In genomic region chr1:19375621-19376020, GRCh38 we compare ENCODE assay signal across 21 cellular contexts.
A peak's percentile ranks its signal among the peaks of the same experiment; 100 is the strongest.
DNase-seq lines count a peak whose midpoint lies in the region; ATAC-seq and TF ChIP-seq lines count a peak whose summit lies in the region.
"Had no signal": no experiment of that assay in that cellular context is flagged by ENCODE, and none has a peak within 500 bp of the region (broad histone marks: within the 10 kb centered on the region; RNA-seq: fewer than 3 reads in every experiment).

No MANE protein-coding gene starts in this region.

- H4K20me1 ChIP-seq in GM23248 (ENCODE audit: insufficient read depth) = no peaks in the 10 kb centered on the region

- H3K9me2 ChIP-seq in GM23248 (ENCODE audit: insufficient read depth) = no peaks in the 10 kb centered on the region

- peaks cover 98% of the 10 kb centered on the region for H3K79me2 ChIP-seq in GM23248 (ENCODE audit: insufficient read depth)

- DNase-seq in GM23248 = no peak
- DNase-seq in activated T-helper 1 cell treated with anti-CD3 and anti-CD28 coated beads, Interleukin-12 subunit alpha, Interleukin-12 subunit beta, Interleukin-2, Interleukin-4 antibody, amounts not matched to agents 30 ng/mL and 10 ng/mL and 1 ng/mL, durations not matched to agents 14 hours and 24 hours and 36 hours (ENCODE audit: low spot score) = no peak
- no peak for DNase-seq in left lung
- DNase-seq in ureter (ENCODE audit: low spot score) = no peak
- no peak for DNase-seq in epidermal melanocyte (ENCODE audit: insufficient read length, low spot score)
- DNase-seq: activated CD4-positive, alpha-beta T cell treated with anti-CD3 and anti-CD28 coated beads, Interleukin-2, amount 50 U/mL, for 1 hour; activated effector memory CD4-positive, alpha-beta T cell treated with Interleukin-2 at 50 U/mL for 16 hours; amniotic stem cell; CD8-positive, alpha-beta memory T cell; effector memory CD8-positive, alpha-beta T cell; mammary epithelial cell; NCI-H1436; spleen; stimulated activated CD4-positive, alpha-beta T cell treated with anti-CD3 and anti-CD28 coated beads, Interleukin-2, amount 100 ng/mL, for 48 hours; stimulated activated naive CD4-positive, alpha-beta T cell; thyroid gland had no signal

- TF ChIP-seq CTCF in left lung (IDR thresholded peaks at IDR 0.05) = no peak

- peaks cover 23% of the 10 kb centered on the region for H3F3A ChIP-seq in GM23248 (ENCODE audit: insufficient read depth)

- intact Hi-C loops in activated T-helper 1 cell treated with anti-CD3 and anti-CD28 coated beads, Interleukin-12 subunit alpha, Interleukin-12 subunit beta, Interleukin-2, Interleukin-4 antibody, amounts not matched to agents 30 ng/mL and 10 ng/mL and 1 ng/mL, durations not matched to agents 14 hours and 24 hours and 36 hours (cut with micrococcal nuclease) = no loop called here
- intact Hi-C loops in left lung (cut with DNase I) = no loop called here

- peaks cover 33% of the 10 kb centered on the region for H3K36me3 Mint-ChIP-seq in activated T-helper 1 cell treated with anti-CD3 and anti-CD28 coated beads, Interleukin-12 subunit alpha, Interleukin-12 subunit beta, Interleukin-2, Interleukin-4 antibody, amounts not matched to agents 30 ng/mL and 10 ng/mL and 1 ng/mL, durations not matched to agents 14 hours and 24 hours and 36 hours (ENCODE audit: low read depth)
- H3K36me3 Mint-ChIP-seq in stimulated activated memory B cell treated with anti-CD40 and anti-IgM and Interleukin-4, amounts not matched to agents 10 μg/mL and 1 μg/mL and 100 μg/mL, for 72 hours = peaks cover 51% of the 10 kb centered on the region

- H3K27me3 Mint-ChIP-seq in activated T-helper 1 cell treated with anti-CD3 and anti-CD28 coated beads, Interleukin-12 subunit alpha, Interleukin-12 subunit beta, Interleukin-2, Interleukin-4 antibody, amounts not matched to agents 30 ng/mL and 10 ng/mL and 1 ng/mL, durations not matched to agents 14 hours and 24 hours and 36 hours (ENCODE audit: insufficient read depth) = no peaks in the 10 kb centered on the region
- no peaks in the 10 kb centered on the region for H3K27me3 Mint-ChIP-seq in stimulated activated memory B cell treated with anti-CD40 and anti-IgM and Interleukin-4, amounts not matched to agents 10 μg/mL and 1 μg/mL and 100 μg/mL, for 72 hours
- H3K27me3 Mint-ChIP-seq: CD8-positive, alpha-beta memory T cell; effector memory CD8-positive, alpha-beta T cell had no signal

- in situ Hi-C loops in GM23248 (cut with MboI) = no loop called here

- H3K4me1 Mint-ChIP-seq in activated T-helper 1 cell treated with anti-CD3 and anti-CD28 coated beads, Interleukin-12 subunit alpha, Interleukin-12 subunit beta, Interleukin-2, Interleukin-4 antibody, amounts not matched to agents 30 ng/mL and 10 ng/mL and 1 ng/mL, durations not matched to agents 14 hours and 24 hours and 36 hours (ENCODE audit: low read depth) = peaks cover 8% of the 10 kb centered on the region
- H3K4me1 Mint-ChIP-seq in stimulated activated memory B cell treated with anti-CD40 and anti-IgM and Interleukin-4, amounts not matched to agents 10 μg/mL and 1 μg/mL and 100 μg/mL, for 72 hours = no peaks in the 10 kb centered on the region

- H3K27me3 ChIP-seq in GM23248 (replicated peaks; ENCODE audit: insufficient read depth) (no peaks in the 10 kb centered on the region), left lung (no peaks in the 10 kb centered on the region)
- H3K27me3 ChIP-seq: esophagus muscularis mucosa, spleen, thyroid gland had no signal

- ATAC-seq in left lung = peak; percentile 3
- ATAC-seq in stimulated activated memory B cell treated with anti-CD40 and anti-IgM and Interleukin-4, amounts not matched to agents 10 μg/mL and 1 μg/mL and 100 μg/mL, for 72 hours = no peak
- ATAC-seq in HG02840 (IDR thresholded peaks at IDR 0.05; ENCODE audit: low FRiP score, unreplicated experiment) = no peak
- ATAC-seq: effector memory CD8-positive, alpha-beta T cell had no signal

- H3K27ac Mint-ChIP-seq in activated T-helper 1 cell treated with anti-CD3 and anti-CD28 coated beads, Interleukin-12 subunit alpha, Interleukin-12 subunit beta, Interleukin-2, Interleukin-4 antibody, amounts not matched to agents 30 ng/mL and 10 ng/mL and 1 ng/mL, durations not matched to agents 14 hours and 24 hours and 36 hours = peak overlapping the region; percentile 58
- peak overlapping the region; percentile 11 for H3K27ac Mint-ChIP-seq in stimulated activated memory B cell treated with anti-CD40 and anti-IgM and Interleukin-4, amounts not matched to agents 10 μg/mL and 1 μg/mL and 100 μg/mL, for 72 hours
- H3K27ac Mint-ChIP-seq: T-helper 2 cell treated with Interferon-gamma antibody and Interleukin-4, amounts not matched to agents 5 μg/mL and 100 μg/mL, for 36 hours had no signal

- H3K36me3 ChIP-seq in GM23248 (ENCODE audit: low read depth) (peaks cover 34% of the 10 kb centered on the region), left lung (peaks cover 0 to 88% of the 10 kb centered on the region in 2 donors)

- H3K9me3 ChIP-seq in GM23248 (ENCODE audit: low read depth) (no peaks in the 10 kb centered on the region), left lung (no peaks in the 10 kb centered on the region)
- H3K9me3 ChIP-seq: esophagus muscularis mucosa, spleen, thyroid gland had no signal

- H3K4me1 ChIP-seq in GM23248 (ENCODE audit: insufficient read depth) = peaks cover 29% of the 10 kb centered on the region
- H3K4me1 ChIP-seq in left lung = peaks cover 10 to 23% of the 10 kb centered on the region in 2 donors

- H3K4me3 ChIP-seq in GM23248 = no peak overlapping the region
- no peak overlapping the region for H3K4me3 ChIP-seq in left lung
- H3K4me3 ChIP-seq: esophagus muscularis mucosa, spleen, thyroid gland had no signal

- H3K9me3 Mint-ChIP-seq in activated T-helper 1 cell treated with anti-CD3 and anti-CD28 coated beads, Interleukin-12 subunit alpha, Interleukin-12 subunit beta, Interleukin-2, Interleukin-4 antibody, amounts not matched to agents 30 ng/mL and 10 ng/mL and 1 ng/mL, durations not matched to agents 14 hours and 24 hours and 36 hours = no peaks in the 10 kb centered on the region
- no peaks in the 10 kb centered on the region for H3K9me3 Mint-ChIP-seq in stimulated activated memory B cell treated with anti-CD40 and anti-IgM and Interleukin-4, amounts not matched to agents 10 μg/mL and 1 μg/mL and 100 μg/mL, for 72 hours
- H3K9me3 Mint-ChIP-seq: CD8-positive, alpha-beta memory T cell; effector memory CD8-positive, alpha-beta T cell; T-helper 2 cell treated with Interferon-gamma antibody and Interleukin-4, amounts not matched to agents 5 μg/mL and 100 μg/mL, for 36 hours had no signal

- no peak overlapping the region for H3K4me2 ChIP-seq in GM23248 (ENCODE audit: unreplicated experiment)
- H3K4me2 ChIP-seq: KMS-11 had no signal

- no peak overlapping the region for H3K9ac ChIP-seq in GM23248
- H3K9ac ChIP-seq: KMS-11 had no signal

- 49 to 52% methylated on average over 4 of the region's 4 CpGs for WGBS in GM23248 (ENCODE audit: low coverage in 1 of 2, low lambda C conversion rate in 2 of 2, missing lambda C conversion rate in 2 of 2), 2 experiments

- no peak overlapping the region for H3K4me3 Mint-ChIP-seq in activated T-helper 1 cell treated with anti-CD3 and anti-CD28 coated beads, Interleukin-12 subunit alpha, Interleukin-12 subunit beta, Interleukin-2, Interleukin-4 antibody, amounts not matched to agents 30 ng/mL and 10 ng/mL and 1 ng/mL, durations not matched to agents 14 hours and 24 hours and 36 hours
- H3K4me3 Mint-ChIP-seq in stimulated activated memory B cell treated with anti-CD40 and anti-IgM and Interleukin-4, amounts not matched to agents 10 μg/mL and 1 μg/mL and 100 μg/mL, for 72 hours = no peak overlapping the region
- H3K4me3 Mint-ChIP-seq: CD8-positive, alpha-beta memory T cell; effector memory CD8-positive, alpha-beta T cell; T-helper 2 cell treated with Interferon-gamma antibody and Interleukin-4, amounts not matched to agents 5 μg/mL and 100 μg/mL, for 36 hours had no signal

- no peak overlapping the region for H2AFZ ChIP-seq in GM23248

- H3K27ac ChIP-seq in GM23248 (peak overlapping the region; percentile 5), left lung (no peak overlapping the region)
- H3K27ac ChIP-seq: KMS-11 had no signal
